In the genomic region with DNA sequence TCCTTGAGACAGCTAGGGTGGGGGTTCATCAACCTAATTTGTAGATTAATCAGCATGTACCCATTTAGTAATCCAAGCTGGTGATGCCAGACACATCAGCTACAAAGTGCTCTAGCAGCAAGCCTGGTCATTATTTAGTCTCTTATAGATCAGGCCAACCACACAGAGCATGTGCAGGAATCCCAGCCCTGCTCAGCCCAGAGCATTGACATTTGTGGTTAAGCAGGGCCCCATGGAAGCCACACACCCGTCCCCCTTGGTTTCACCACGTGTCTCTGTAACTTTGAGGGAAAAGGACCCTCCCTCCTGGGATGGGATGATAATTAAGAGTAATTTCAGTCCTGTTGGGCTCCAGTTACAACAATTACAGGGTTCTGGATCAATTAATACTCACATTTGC, we compare ENCODE assay signal across 31 cellular contexts.
"Had no signal": no experiment of that assay in that cellular context is flagged by ENCODE, and none has a peak within 500 bp of the region (broad histone marks: within the 10 kb centered on the region; RNA-seq: fewer than 3 reads in every experiment).

No MANE protein-coding gene starts in this region.

- ATAC-seq: esophagus mucosa; gastroesophageal sphincter; heart left ventricle; left cardiac atrium; left lung; mucosa of descending colon; naive thymus-derived CD4-positive, alpha-beta T cell; right lobe of liver; stimulated activated naive CD8-positive, alpha-beta T cell treated with anti-CD3 and anti-CD28 coated beads, Interleukin-15, amount 100 ng/mL, for 72 hours had no signal

- H3K27ac Mint-ChIP-seq: mesothelial cell of epicardium; naive thymus-derived CD4-positive, alpha-beta T cell; nephron; neural progenitor cell; stimulated activated naive CD8-positive, alpha-beta T cell treated with anti-CD3 and anti-CD28 coated beads, Interleukin-15, amount 100 ng/mL, for 72 hours had no signal

- H3K4me3 Mint-ChIP-seq: mesothelial cell of epicardium; naive thymus-derived CD4-positive, alpha-beta T cell; nephron; neural progenitor cell; stimulated activated naive CD8-positive, alpha-beta T cell treated with anti-CD3 and anti-CD28 coated beads, Interleukin-15, amount 100 ng/mL, for 72 hours had no signal

- DNase-seq: dorsolateral prefrontal cortex; effector CD4-positive, alpha-beta T cell; foreskin fibroblast; heart left ventricle; hippocampal formation; left cardiac atrium; left lung; mesenchymal stem cell; mucosa of descending colon; naive thymus-derived CD4-positive, alpha-beta T cell; ovary; posterior cingulate gyrus; retina; right lobe of liver; stimulated activated CD4-positive, alpha-beta T cell treated with anti-CD3 and anti-CD28 coated beads, Interleukin-12 subunit alpha, Interleukin-12 subunit beta, amount 100 ng/mL, for 4 hours; stimulated activated CD4-positive, alpha-beta T cell treated with anti-CD3 and anti-CD28 coated beads, Interleukin-1b, Interleukin-23, amount 100 ng/mL, for 48 hours; stimulated activated CD4-positive, alpha-beta T cell treated with anti-CD3 and anti-CD28 coated beads, Interleukin-4, amount 100 ng/mL, for 1 hour; stimulated activated CD8-positive, alpha-beta memory T cell treated with anti-CD3 and anti-CD28 coated beads, Interleukin-4, amount 100 ng/mL, for 48 hours; stimulated activated naive CD4-positive, alpha-beta T cell; stimulated activated naive CD8-positive, alpha-beta T cell treated with anti-CD3 and anti-CD28 coated beads, Interleukin-15, amount 100 ng/mL, for 72 hours; thyroid gland; trophoblast cell had no signal

- H3K9ac ChIP-seq: neural progenitor cell had no signal

- H3K36me3 Mint-ChIP-seq: mesothelial cell of epicardium; naive thymus-derived CD4-positive, alpha-beta T cell; neural progenitor cell had no signal

- H2AFZ ChIP-seq: neural progenitor cell had no signal

- H3K9me3 ChIP-seq: gastroesophageal sphincter, heart left ventricle, left lung, mucosa of descending colon, ovary, right lobe of liver, thyroid gland had no signal

- H3K27ac ChIP-seq: dorsolateral prefrontal cortex, epithelial cell of prostate, gastroesophageal sphincter, heart left ventricle, left lung, neural progenitor cell, ovary, right lobe of liver, thyroid gland had no signal

- H3K4me2 ChIP-seq: neural progenitor cell had no signal

- H3K4me1 ChIP-seq: gastroesophageal sphincter, heart left ventricle, left lung, neural progenitor cell, thyroid gland had no signal

- FAIRE-seq: colon, islet of Langerhans had no signal

- H3K4me3 ChIP-seq: dorsolateral prefrontal cortex, gastroesophageal sphincter, heart left ventricle, left lung, mucosa of descending colon, neural progenitor cell, ovary, right lobe of liver, smooth muscle cell, thyroid gland had no signal

- H3K36me3 ChIP-seq: gastroesophageal sphincter, heart left ventricle, left lung, neural progenitor cell, ovary, right lobe of liver, thyroid gland had no signal

- H3K27me3 ChIP-seq: dorsolateral prefrontal cortex, neural progenitor cell, ovary, right lobe of liver, thyroid gland had no signal

- H3K9me3 Mint-ChIP-seq: mesothelial cell of epicardium; naive thymus-derived CD4-positive, alpha-beta T cell; nephron; stimulated activated naive CD8-positive, alpha-beta T cell treated with anti-CD3 and anti-CD28 coated beads, Interleukin-15, amount 100 ng/mL, for 72 hours had no signal
